In the genomic region with DNA sequence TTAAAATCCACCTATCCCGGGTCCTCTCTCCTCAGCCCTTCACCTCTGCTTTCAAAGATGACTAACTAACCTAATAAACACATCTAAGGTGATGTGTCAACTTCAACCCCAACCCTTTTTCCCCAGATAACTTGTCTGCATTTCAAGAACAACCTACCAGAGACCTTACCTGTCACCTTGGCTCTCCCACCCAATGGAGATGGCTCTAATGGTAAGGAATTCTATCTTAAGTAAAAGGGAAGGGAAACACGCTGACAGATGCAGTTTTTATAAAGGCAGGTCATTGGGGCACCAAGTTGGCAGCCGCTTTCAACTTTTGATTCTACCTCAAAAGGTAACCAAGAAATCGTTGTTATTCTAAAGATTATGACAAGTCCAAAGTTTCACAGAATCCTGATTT, we compare ENCODE assay signal across 1 cellular context.
A peak's percentile ranks its signal among the peaks of the same experiment; 100 is the strongest.
TF ChIP-seq lines count a peak whose summit lies in the region.

No MANE protein-coding gene starts in this region.

TF ChIP-seq in GM12878, 131 proteins besides CTCF, POLR2A, EP300 and RAD21:
- TF ChIP-seq ZNF217 (IDR thresholded peaks at IDR 0.05) (no peak), SPI1 (IDR thresholded peaks at IDR 0.05; ENCODE audit: borderline replicate concordance, insufficient read depth, low read depth, low read length) (0 out of 2 replicates have a peak, but pooled peaks have one; percentile 20), ETV6 (conservative IDR thresholded peaks at IDR 0.05 in 1 of 2, IDR thresholded peaks at IDR 0.05 in 1 of 2; ENCODE audit: borderline replicate concordance in 1 of 2, low read depth in 1 of 2) (no peak), NRF1 (conservative IDR thresholded peaks at IDR 0.05; ENCODE audit: low read depth, low read length) (no peak), ZSCAN29 (IDR thresholded peaks at IDR 0.05) (no peak), SIN3A (IDR thresholded peaks at IDR 0.05; ENCODE audit: low read depth, low read length) (no peak), ELK1 (IDR thresholded peaks at IDR 0.05; ENCODE audit: low read depth, low read length) (no peak), HDAC6 (IDR thresholded peaks at IDR 0.05; ENCODE audit: unreplicated experiment) (no peak), FOXM1 (IDR thresholded peaks at IDR 0.05; ENCODE audit: low read depth, low read length) (no peak), CBFB (IDR thresholded peaks at IDR 0.05; ENCODE audit: low read depth) (peak; percentile 57; the same call in 1 of the 2 replicates), POLR2AphosphoS5 (IDR thresholded peaks at IDR 0.05; ENCODE audit: low read length) (peak; percentile 88), POU2F2 (IDR thresholded peaks at IDR 0.05; ENCODE audit: borderline replicate concordance, low read depth, low read length) (0 out of 3 replicates have a peak, but pooled peaks have one; percentile 13), CHD1 (IDR thresholded peaks at IDR 0.05; ENCODE audit: low read depth, low read length) (0 out of 2 replicates have a peak, but pooled peaks have one; percentile 11), SMAD5 (IDR thresholded peaks at IDR 0.05; ENCODE audit: low read depth) (peak; percentile 93)
- TF ChIP-seq, protein P1, sequence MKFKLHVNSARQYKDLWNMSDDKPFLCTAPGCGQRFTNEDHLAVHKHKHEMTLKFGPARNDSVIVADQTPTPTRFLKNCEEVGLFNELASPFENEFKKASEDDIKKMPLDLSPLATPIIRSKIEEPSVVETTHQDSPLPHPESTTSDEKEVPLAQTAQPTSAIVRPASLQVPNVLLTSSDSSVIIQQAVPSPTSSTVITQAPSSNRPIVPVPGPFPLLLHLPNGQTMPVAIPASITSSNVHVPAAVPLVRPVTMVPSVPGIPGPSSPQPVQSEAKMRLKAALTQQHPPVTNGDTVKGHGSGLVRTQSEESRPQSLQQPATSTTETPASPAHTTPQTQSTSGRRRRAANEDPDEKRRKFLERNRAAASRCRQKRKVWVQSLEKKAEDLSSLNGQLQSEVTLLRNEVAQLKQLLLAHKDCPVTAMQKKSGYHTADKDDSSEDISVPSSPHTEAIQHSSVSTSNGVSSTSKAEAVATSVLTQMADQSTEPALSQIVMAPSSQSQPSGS (IDR thresholded peaks at IDR 0.05; ENCODE audit: low read length), result no peak
- TF ChIP-seq, protein P2, sequence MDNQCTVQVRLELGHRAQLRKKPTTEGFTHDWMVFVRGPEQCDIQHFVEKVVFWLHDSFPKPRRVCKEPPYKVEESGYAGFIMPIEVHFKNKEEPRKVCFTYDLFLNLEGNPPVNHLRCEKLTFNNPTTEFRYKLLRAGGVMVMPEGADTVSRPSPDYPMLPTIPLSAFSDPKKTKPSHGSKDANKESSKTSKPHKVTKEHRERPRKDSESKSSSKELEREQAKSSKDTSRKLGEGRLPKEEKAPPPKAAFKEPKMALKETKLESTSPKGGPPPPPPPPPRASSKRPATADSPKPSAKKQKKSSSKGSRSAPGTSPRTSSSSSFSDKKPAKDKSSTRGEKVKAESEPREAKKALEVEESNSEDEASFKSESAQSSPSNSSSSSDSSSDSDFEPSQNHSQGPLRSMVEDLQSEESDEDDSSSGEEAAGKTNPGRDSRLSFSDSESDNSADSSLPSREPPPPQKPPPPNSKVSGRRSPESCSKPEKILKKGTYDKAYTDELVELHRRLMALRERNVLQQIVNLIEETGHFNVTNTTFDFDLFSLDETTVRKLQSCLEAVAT (IDR thresholded peaks at IDR 0.05), result 0 out of 2 replicates have a peak, but pooled peaks have one; percentile 10
- TF ChIP-seq, protein P3, sequence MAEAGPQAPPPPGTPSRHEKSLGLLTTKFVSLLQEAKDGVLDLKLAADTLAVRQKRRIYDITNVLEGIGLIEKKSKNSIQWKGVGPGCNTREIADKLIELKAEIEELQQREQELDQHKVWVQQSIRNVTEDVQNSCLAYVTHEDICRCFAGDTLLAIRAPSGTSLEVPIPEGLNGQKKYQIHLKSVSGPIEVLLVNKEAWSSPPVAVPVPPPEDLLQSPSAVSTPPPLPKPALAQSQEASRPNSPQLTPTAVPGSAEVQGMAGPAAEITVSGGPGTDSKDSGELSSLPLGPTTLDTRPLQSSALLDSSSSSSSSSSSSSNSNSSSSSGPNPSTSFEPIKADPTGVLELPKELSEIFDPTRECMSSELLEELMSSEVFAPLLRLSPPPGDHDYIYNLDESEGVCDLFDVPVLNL (IDR thresholded peaks at IDR 0.05; ENCODE audit: low read depth, low read length), result no peak
